In the genomic region with DNA sequence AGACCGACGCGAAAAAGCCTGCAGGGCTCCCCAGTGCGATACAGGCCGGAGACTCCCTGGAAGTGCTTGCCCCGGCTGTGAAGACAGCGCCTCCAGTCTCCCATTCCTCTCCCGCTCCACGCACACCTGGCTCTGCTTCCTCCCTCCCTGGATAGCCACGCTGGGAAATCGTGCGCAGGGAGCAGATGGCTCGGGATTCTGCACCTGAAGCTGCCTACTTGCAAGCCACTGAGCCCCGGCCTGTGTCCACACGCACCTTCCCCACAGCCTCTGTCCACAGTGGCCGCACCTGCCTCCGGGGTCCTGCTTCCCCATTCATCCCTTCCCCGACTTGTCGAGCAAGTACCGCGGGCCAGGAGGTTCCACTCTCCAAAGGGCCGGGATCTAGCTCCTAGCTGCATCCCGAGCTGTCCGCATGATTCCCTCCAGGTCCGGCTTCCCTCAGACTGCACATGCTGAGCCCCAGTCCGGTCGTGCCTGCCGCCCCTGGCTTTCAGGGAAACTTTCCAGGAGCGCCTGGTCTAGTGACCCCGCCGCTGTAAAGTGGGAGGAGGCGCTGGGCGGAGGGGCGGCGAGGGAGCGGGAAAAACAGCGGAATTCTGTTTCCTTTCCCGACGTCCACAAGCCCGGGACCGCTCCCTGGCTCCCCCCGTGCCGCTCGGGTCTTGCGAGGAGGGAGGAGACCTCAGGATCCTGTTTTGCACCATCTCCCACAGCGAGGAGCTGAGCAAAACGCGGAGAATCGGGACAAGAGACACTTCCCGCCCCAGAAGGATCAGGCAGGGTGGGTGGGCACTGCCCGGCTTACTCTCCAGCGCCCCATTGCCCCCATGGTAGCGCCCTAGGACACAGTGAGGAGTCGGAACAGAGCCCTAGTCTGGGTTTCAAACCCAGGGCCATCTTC, we compare ENCODE assay signal across 8 cellular contexts. TPM values are rescaled to one million over a fixed set of nuclear protein-coding genes. Genes with fewer than 3 reads are reported as not detected.
A peak's percentile ranks its signal among the peaks of the same experiment; 100 is the strongest.
DNase-seq lines count a peak whose midpoint lies in the region; ATAC-seq and TF ChIP-seq lines count a peak whose summit lies in the region.

No MANE protein-coding gene starts in this region.

- H3K4me3 ChIP-seq in GM08714 (ENCODE audit: low read length): peak overlapping the region; percentile 70
- peak overlapping the region; percentile 27 to 60 for H3K4me3 ChIP-seq in Panc1 (ENCODE audit: low read depth in 2 of 2, low read length in 2 of 2)

- ATAC-seq in Panc1 (peak; percentile 47), foreskin keratinocyte (peak; percentile 2), HG03520 (IDR thresholded peaks at IDR 0.05; ENCODE audit: unreplicated experiment) (no peak)

- peaks cover 23% of the 10 kb centered on the region for H3K4me1 ChIP-seq in Panc1 (ENCODE audit: control insufficient read depth, insufficient read depth, low read length)
- H3K4me1 ChIP-seq in foreskin keratinocyte: no peaks in the 10 kb centered on the region

- no peaks in the 10 kb centered on the region for H3K9me3 ChIP-seq in Panc1 (ENCODE audit: control insufficient read depth, insufficient read depth, low read depth, low read length)

- in situ Hi-C loops in Panc1 (cut with HindIII; ENCODE audit: low pct_unique_long_range_greater_than_20kb, low sequenced_read_pairs): no loop called here

- no peaks in the 10 kb centered on the region for H3K36me3 Mint-ChIP-seq in neural crest cell (ENCODE audit: low read depth)

- DNase-seq in Panc1 (ENCODE audit: low read depth, low spot score) (no peak), foreskin keratinocyte (peak in 1 of 2 donors; percentile 34), neural crest cell (ENCODE audit: low read depth, low spot score) (peak; percentile 43), Kasumi-1 (lab: John Stamatoyannopoulos, UW) (no peak), UCSD-AML1 (lab: John Stamatoyannopoulos, UW; ENCODE audit: unreplicated experiment) (no peak), RPMI8226 (no peak)

- H3K4me1 Mint-ChIP-seq in neural crest cell: peaks cover 34% of the 10 kb centered on the region

- no peak for TF ChIP-seq CTCF in Panc1 (IDR thresholded peaks at IDR 0.05)
- no peak for TF ChIP-seq CTCF in foreskin keratinocyte (conservative IDR thresholded peaks at IDR 0.05)
- no peak for TF ChIP-seq CTCF in neural crest cell (conservative IDR thresholded peaks at IDR 0.05)

- H3K36me3 ChIP-seq in Panc1 (ENCODE audit: control insufficient read depth, insufficient read depth, low read length): no peaks in the 10 kb centered on the region

- H3K9me3 Mint-ChIP-seq in neural crest cell: no peaks in the 10 kb centered on the region

- no peak overlapping the region for H3K27ac Mint-ChIP-seq in neural crest cell (ENCODE audit: unreplicated experiment)

- peaks cover 43% of the 10 kb centered on the region for H3K27me3 Mint-ChIP-seq in neural crest cell (ENCODE audit: low read depth)

- no peak overlapping the region for H3K27ac ChIP-seq in Panc1 (ENCODE audit: low read length)
- no peak overlapping the region for H3K27ac ChIP-seq in foreskin keratinocyte

- BruUV-seq in Panc1 (replicated peaks; lab: Mats Ljungman, UMichigan): no TSS peak

- intact Hi-C loops in Panc1 (cut with micrococcal nuclease; ENCODE audit: unreplicated experiment): no loop called here

- CTCF ChIA-PET in Panc1 (lab: Charles Lee): no interaction called here

- peak overlapping the region; percentile 99 for H3K4me3 Mint-ChIP-seq in neural crest cell

- H3K27me3 ChIP-seq in Panc1 (ENCODE audit: control insufficient read depth, insufficient read depth, low read length) (peaks cover 50% of the 10 kb centered on the region), foreskin keratinocyte (peaks cover 69% of the 10 kb centered on the region)

- POLR2A ChIA-PET in Panc1 (lab: Charles Lee): no interaction called here

RNA-seq across cellular contexts. Expression of a gene that starts 2.0 kb away (rescaled TPM):
- total RNA-seq in Panc1 (2021; ENCODE audit: unreplicated experiment): 0.54 TPM
- polyA plus RNA-seq in Panc1 (2012; ENCODE audit: insufficient read length): 1.2 TPM
- 0.34 and 0.49 TPM in 2 replicates for total RNA-seq in foreskin keratinocyte
- polyA plus RNA-seq in foreskin keratinocyte: 0.10 and 0.20 TPM in 2 replicates
- 30.0 and 34.0 TPM in 2 replicates for total RNA-seq in neural crest cell

Comparison
In these comparisons a context has a peak if more than half of its experiments do, and no peak if none do; other contexts are left out.
1. RNA of a gene that starts 2.0 kb away (total RNA-seq): 30.0 to 34.0 TPM in neural crest cell; 0.54 TPM in Panc1 (single experiment) and 0.34 to 0.49 TPM in foreskin keratinocyte; every median in the first group is over 10 times any median in the second.